In the genomic region with DNA sequence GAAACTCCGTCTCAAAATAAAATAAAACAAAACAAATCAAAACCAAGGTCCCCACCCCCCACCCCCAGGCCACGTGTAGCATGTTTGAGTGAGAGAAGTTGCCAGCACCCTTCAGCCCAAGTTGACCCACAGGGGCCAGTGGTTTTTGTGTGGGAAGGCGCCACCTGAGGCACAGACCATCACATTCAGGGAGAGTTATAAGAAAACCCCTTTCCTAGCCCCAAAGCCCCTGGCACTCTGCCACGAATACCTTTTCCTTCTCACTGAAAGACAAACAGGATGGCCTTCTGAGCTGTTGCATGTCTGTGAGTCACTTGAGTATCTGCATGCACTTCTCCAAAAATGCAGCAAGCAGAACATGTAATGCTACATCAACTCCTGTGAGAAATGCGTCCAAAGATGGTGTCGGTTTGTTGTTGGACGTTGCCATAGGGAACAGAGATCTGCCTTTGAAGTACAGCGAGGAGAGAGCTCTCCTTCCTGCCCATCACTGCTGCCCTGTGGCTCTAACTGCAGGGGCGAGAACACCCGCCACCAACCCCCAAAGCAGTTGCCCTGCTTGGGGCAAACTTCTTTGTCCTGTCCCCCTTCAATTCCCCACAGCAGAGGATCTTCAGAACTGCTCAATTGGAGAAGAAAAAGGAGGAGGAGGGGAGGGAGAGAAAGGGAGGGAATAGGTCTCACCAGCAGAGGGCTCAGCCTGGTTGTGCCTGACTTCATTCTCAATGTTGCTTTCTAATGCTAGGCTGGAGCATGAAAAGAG, we compare ENCODE assay signal across 8 cellular contexts. TPM values are rescaled to one million over a fixed set of nuclear protein-coding genes. Genes with fewer than 3 reads are reported as not detected.
DNase-seq lines count a peak whose midpoint lies in the region; ATAC-seq and TF ChIP-seq lines count a peak whose summit lies in the region.

No MANE protein-coding gene starts in this region.

- peak overlapping the region; percentile 8 for H3K9ac ChIP-seq in iPS-18a (ENCODE audit: low read length)

- TF ChIP-seq POLR2A in body of pancreas (IDR thresholded peaks at IDR 0.05) = no peak

- H3K4me1 ChIP-seq in GM23338 (ENCODE audit: insufficient read depth) (peaks cover 13% of the 10 kb centered on the region), body of pancreas (peaks cover 11% of the 10 kb centered on the region), iPS-18a (ENCODE audit: control insufficient read depth, low read depth, low read length) (peaks cover 13% of the 10 kb centered on the region)

- H3K9me2 ChIP-seq in GM23338 (ENCODE audit: insufficient read depth) = no peaks in the 10 kb centered on the region

- peak overlapping the region; percentile 73; the same call in 1 of the 2 replicates for H3K27ac Mint-ChIP-seq in GM23338

- H3K9me3 ChIP-seq in body of pancreas (no peaks in the 10 kb centered on the region), iPS-18a (ENCODE audit: control insufficient read depth, low read depth, low read length) (no peaks in the 10 kb centered on the region)

- H3K9me3 Mint-ChIP-seq in GM23338 = no peaks in the 10 kb centered on the region; the same call in 2 of the 3 replicates

- H3K36me3 ChIP-seq in GM23338 (ENCODE audit: insufficient read depth) = no peaks in the 10 kb centered on the region
- H3K36me3 ChIP-seq in body of pancreas (replicated peaks in 1 of 2; ENCODE audit: insufficient read depth in 1 of 2, low read depth in 2 of 2) = no peaks in the 10 kb centered on the region
- no peaks in the 10 kb centered on the region for H3K36me3 ChIP-seq in iPS-18a (ENCODE audit: control insufficient read depth, low read depth, low read length)

- intact Hi-C loops in body of pancreas (cut with DNase I) = no loop called here

- no peaks in the 10 kb centered on the region for H4K20me1 ChIP-seq in GM23338 (replicated peaks; ENCODE audit: insufficient read depth)

- H3K4me1 Mint-ChIP-seq in GM23338 = peaks cover 26% of the 10 kb centered on the region

- H3K4me3 Mint-ChIP-seq in GM23338 = no peak overlapping the region

- peaks cover 16% of the 10 kb centered on the region for H3F3A ChIP-seq in GM23338 (replicated peaks; ENCODE audit: low read depth)

- H3K4me3 ChIP-seq in GM23338 (no peak overlapping the region), body of pancreas (no peak overlapping the region), iPS-18a (ENCODE audit: low read length) (no peak overlapping the region)

- H3K27me3 ChIP-seq in GM23338 (ENCODE audit: insufficient read depth) (peaks cover 15% of the 10 kb centered on the region), body of pancreas (no peaks in the 10 kb centered on the region), iPS-18a (ENCODE audit: control insufficient read depth, insufficient read depth, low read length) (peaks cover 16% of the 10 kb centered on the region)

- 36 to 43% methylated on average over 8 to 10 of the region's 10 CpGs for WGBS in body of pancreas, 2 donors

- H3K36me3 Mint-ChIP-seq in GM23338 (ENCODE audit: low read depth) = no peaks in the 10 kb centered on the region

- H3K4me2 ChIP-seq in GM23338 = no peak overlapping the region

- ATAC-seq in GM23338 = peak; percentile 59
- ATAC-seq in body of pancreas = no peak
- no peak for ATAC-seq in GM19328 (IDR thresholded peaks at IDR 0.05; ENCODE audit: unreplicated experiment)

- DNase-seq in Daoy (ENCODE audit: low read depth) (peak; percentile 76), GM23338 (ENCODE audit: low spot score) (peak; percentile 85), NCI-H1694 (lab: John Stamatoyannopoulos, UW) (peak; percentile 93), T-helper 9 cell (peak; percentile 63), body of pancreas (peak; percentile 49 to 68 (median 63)), smooth muscle cell of the brain vasculature (ENCODE audit: low read depth, low spot score) (peak; percentile 53)

- H2AFZ ChIP-seq in GM23338 = no peak overlapping the region

- H3K79me2 ChIP-seq in GM23338 (replicated peaks; ENCODE audit: insufficient read depth) = peaks cover 11% of the 10 kb centered on the region

- peaks cover 36% of the 10 kb centered on the region for H3K27me3 Mint-ChIP-seq in GM23338 (ENCODE audit: insufficient read depth, low read depth, poor library complexity)

- peak; percentile 72 to 81 for TF ChIP-seq CTCF in GM23338 (conservative IDR thresholded peaks at IDR 0.05; ENCODE audit: low read depth in 2 of 2)
- TF ChIP-seq CTCF in body of pancreas (IDR thresholded peaks at IDR 0.05) = peak; percentile 40 to 74 (median 63)

- H3K27ac ChIP-seq in GM23338 (ENCODE audit: low read depth) (no peak overlapping the region), body of pancreas (peak overlapping the region in 1 of 4 donors; percentile 17), iPS-18a (ENCODE audit: low read length) (no peak overlapping the region)

TF ChIP-seq in GM23338, 12 proteins besides CTCF, POLR2A, EP300 and RAD21:
- TF ChIP-seq STAT1 (IDR thresholded peaks at IDR 0.05; ENCODE audit: unreplicated experiment) (no peak), ZNF331 (CRISPR knock-in tag; IDR thresholded peaks at IDR 0.05; ENCODE audit: low read depth) (no peak)
- TF ChIP-seq, protein P1, sequence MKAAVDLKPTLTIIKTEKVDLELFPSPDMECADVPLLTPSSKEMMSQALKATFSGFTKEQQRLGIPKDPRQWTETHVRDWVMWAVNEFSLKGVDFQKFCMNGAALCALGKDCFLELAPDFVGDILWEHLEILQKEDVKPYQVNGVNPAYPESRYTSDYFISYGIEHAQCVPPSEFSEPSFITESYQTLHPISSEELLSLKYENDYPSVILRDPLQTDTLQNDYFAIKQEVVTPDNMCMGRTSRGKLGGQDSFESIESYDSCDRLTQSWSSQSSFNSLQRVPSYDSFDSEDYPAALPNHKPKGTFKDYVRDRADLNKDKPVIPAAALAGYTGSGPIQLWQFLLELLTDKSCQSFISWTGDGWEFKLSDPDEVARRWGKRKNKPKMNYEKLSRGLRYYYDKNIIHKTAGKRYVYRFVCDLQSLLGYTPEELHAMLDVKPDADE (IDR thresholded peaks at IDR 0.05) = no peak

RNA-seq across cellular contexts. Expression of gene TRAF3, which starts 2.7 kb away (rescaled TPM):
- total RNA-seq in Daoy (2014; rRNA removed; shearing (Covaris generic)) = 35.7 and 41.9 TPM in 2 replicates
- 9.3 and 10.8 TPM in 2 replicates for total RNA-seq in GM23338 (2014; rRNA removed; shearing (Covaris generic))
- 3.5 and 3.7 TPM in 2 replicates for polyA plus RNA-seq in GM23338 (2016; fragmentation: Nextera tagmentation; extraction: Ambion mirVana)
- total RNA-seq in body of pancreas = 10 to 100 TPM; 10.4 to 22.7 TPM
